Comparison of ENCODE assay signal across 18 cellular contexts in the genomic region with DNA sequence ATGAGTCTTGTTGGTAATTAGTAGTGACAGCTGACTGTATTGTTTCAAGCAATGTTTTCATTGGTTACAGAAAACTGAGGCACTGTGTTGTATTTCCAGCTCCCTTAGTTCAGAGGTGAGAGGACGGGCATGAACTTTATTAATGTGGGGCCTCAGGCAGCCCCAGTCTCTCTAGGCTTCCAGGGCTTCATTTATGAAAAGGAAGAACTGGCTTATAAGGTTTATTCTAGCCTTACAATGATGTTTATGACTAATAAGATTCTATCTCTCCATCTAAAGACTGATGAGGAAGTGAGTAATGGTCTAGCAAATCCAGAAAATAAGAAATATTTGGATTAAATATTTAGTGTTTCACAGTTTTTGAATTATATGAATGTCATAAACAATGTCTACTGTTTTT.
"Had no signal": no experiment of that assay in that cellular context is flagged by ENCODE, and none has a peak within 500 bp of the region (broad histone marks: within the 10 kb centered on the region; RNA-seq: fewer than 3 reads in every experiment).

No MANE protein-coding gene starts in this region.

- H3K4me3 Mint-ChIP-seq: activated naive CD8-positive, alpha-beta T cell treated with anti-CD3 and anti-CD28 coated beads, Interleukin-2, amount 50 U/mL, for 24 hours; activated T-helper 17 cell treated with anti-CD3 and anti-CD28 coated beads, Interleukin-2, amount 50 U/mL, for 72 hours; memory B cell; natural killer cell had no signal

- H3K36me3 Mint-ChIP-seq: natural killer cell had no signal

- H3K27me3 ChIP-seq: right atrium auricular region, suprapubic skin, upper lobe of left lung had no signal

- H3K4me1 ChIP-seq: right atrium auricular region, suprapubic skin, upper lobe of left lung had no signal

- H3K27ac ChIP-seq: right atrium auricular region, skin epidermis, suprapubic skin, upper lobe of left lung, VCaP had no signal

- H3K4me1 Mint-ChIP-seq: activated naive CD8-positive, alpha-beta T cell treated with anti-CD3 and anti-CD28 coated beads, Interleukin-2, amount 50 U/mL, for 24 hours; activated T-helper 17 cell treated with anti-CD3 and anti-CD28 coated beads, Interleukin-2, amount 50 U/mL, for 72 hours; memory B cell; natural killer cell had no signal

- H3K27ac Mint-ChIP-seq: activated naive CD8-positive, alpha-beta T cell treated with anti-CD3 and anti-CD28 coated beads, Interleukin-2, amount 50 U/mL, for 24 hours; activated T-helper 17 cell treated with anti-CD3 and anti-CD28 coated beads, Interleukin-2, amount 50 U/mL, for 72 hours; memory B cell; natural killer cell had no signal

- H3K4me3 ChIP-seq: mucosa of descending colon, right atrium auricular region, skin epidermis, suprapubic skin, upper lobe of left lung had no signal

- ATAC-seq: activated naive CD8-positive, alpha-beta T cell treated with anti-CD3 and anti-CD28 coated beads, Interleukin-2, amount 50 U/mL, for 24 hours; activated T-helper 17 cell treated with anti-CD3 and anti-CD28 coated beads, Interleukin-2, amount 50 U/mL, for 72 hours; mucosa of descending colon; natural killer cell; stimulated activated naive CD8-positive, alpha-beta T cell treated with anti-CD3 and anti-CD28 coated beads, Interleukin-15, Interleukin-2, amounts not matched to agents 100 U/mL and 50 U/mL, for 24 hours had no signal

- DNase-seq: activated CD4-positive, alpha-beta T cell treated with anti-CD3 and anti-CD28 coated beads for 1 hour; activated CD4-positive, alpha-beta T cell treated with anti-CD3 and anti-CD28 coated beads, Interleukin-2, amount 50 U/mL, for 4 hours; activated naive CD4-positive, alpha-beta T cell treated with Interleukin-2 at 50 U/mL for 16 hours; activated naive CD8-positive, alpha-beta T cell treated with anti-CD3 and anti-CD28 coated beads, Interleukin-2, amount 50 U/mL, for 24 hours; hypothalamus; kidney glomerular epithelial cell; mucosa of descending colon; natural killer cell; posterior cingulate gyrus; stimulated activated CD4-positive, alpha-beta T cell treated with anti-CD3 and anti-CD28 coated beads, Interleukin-4, amount 100 ng/mL, for 24 hours; stimulated activated naive CD8-positive, alpha-beta T cell treated with anti-CD3 and anti-CD28 coated beads, Interleukin-15, Interleukin-2, amounts not matched to agents 100 U/mL and 50 U/mL, for 24 hours; upper lobe of left lung had no signal

- H3K9me3 Mint-ChIP-seq: activated naive CD8-positive, alpha-beta T cell treated with anti-CD3 and anti-CD28 coated beads, Interleukin-2, amount 50 U/mL, for 24 hours; activated T-helper 17 cell treated with anti-CD3 and anti-CD28 coated beads, Interleukin-2, amount 50 U/mL, for 72 hours; memory B cell; natural killer cell had no signal

- H3K9me3 ChIP-seq: mucosa of descending colon, right atrium auricular region, suprapubic skin, upper lobe of left lung had no signal

- H3K27me3 Mint-ChIP-seq: activated naive CD8-positive, alpha-beta T cell treated with anti-CD3 and anti-CD28 coated beads, Interleukin-2, amount 50 U/mL, for 24 hours; activated T-helper 17 cell treated with anti-CD3 and anti-CD28 coated beads, Interleukin-2, amount 50 U/mL, for 72 hours; memory B cell had no signal
